Comparison of ENCODE assay signal across 8 cellular contexts in genomic region chr5:139481580-139482049, GRCh38. TPM values are rescaled to one million over a fixed set of nuclear protein-coding genes. Genes with fewer than 3 reads are reported as not detected.
A peak's percentile ranks its signal among the peaks of the same experiment; 100 is the strongest.
DNase-seq lines count a peak whose midpoint lies in the region; ATAC-seq, FAIRE-seq and TF ChIP-seq lines count a peak whose summit lies in the region.

No MANE protein-coding gene starts in this region.

- H3K4me3 ChIP-seq in Loucy (ENCODE audit: low read length, poor library complexity, severe bottlenecking) (peak overlapping the region; percentile 89), bronchial epithelial cell (ENCODE audit: low read depth, low read length) (peak overlapping the region; percentile 23), lung (peak overlapping the region; percentile 56), aorta (ENCODE audit: low read length in 2 of 2) (peak overlapping the region; percentile 34 to 60)

- WGBS in lung, 2 donors: 10 to 11% methylated on average over 5 of the region's 5 CpGs
- WGBS in aorta, 2 donors: 10 to 12% methylated on average over 5 of the region's 5 CpGs

- FAIRE-seq in bronchial epithelial cell (lab: Jason Lieb, UNC): no peak

- DNase-seq in activated CD4-positive, CD25-positive, alpha-beta regulatory T cell (lab: John Stamatoyannopoulos, UW): no peak
- DNase-seq in bronchial epithelial cell (ENCODE audit: low read depth): peak; percentile 79
- DNase-seq in lung (ENCODE audit: low spot score): no peak
- peak in 1 of 2 donors; percentile 70 for DNase-seq in aorta
- DNase-seq in NCI-H82 treated with DMSO at 0.1 percent for 48 hours (lab: John Stamatoyannopoulos, UW; ENCODE audit: unreplicated experiment): no peak
- no peak for DNase-seq in T-helper 9 cell

- peaks cover 53% of the 10 kb centered on the region for H3K79me2 ChIP-seq in Loucy (ENCODE audit: insufficient read depth, low read length)

- H3K4me1 ChIP-seq in Loucy (ENCODE audit: insufficient read depth, low read length, poor library complexity, severe bottlenecking) (peaks cover 51% of the 10 kb centered on the region), lung (ENCODE audit: control insufficient read depth in 2 of 2, insufficient read depth in 2 of 2, low read length in 2 of 2) (peaks cover 0 to 9% of the 10 kb centered on the region in 2 donors), aorta (ENCODE audit: control insufficient read depth in 1 of 2, insufficient read depth in 2 of 2, low read length in 2 of 2) (no peaks in the 10 kb centered on the region)

- no peaks in the 10 kb centered on the region for H3K9me2 ChIP-seq in Loucy (replicated peaks; ENCODE audit: low read depth, low read length)

- H3K36me3 ChIP-seq in Loucy (ENCODE audit: insufficient read depth, low read length) (peaks cover 9% of the 10 kb centered on the region; the same call in 1 of the 2 replicates), bronchial epithelial cell (ENCODE audit: control insufficient read depth, insufficient read depth, low read length) (peaks cover 1% of the 10 kb centered on the region), lung (ENCODE audit: control insufficient read depth in 2 of 2, insufficient read depth in 2 of 2, low read length in 2 of 2) (peaks cover 0 to 24% of the 10 kb centered on the region in 2 donors), aorta (ENCODE audit: control insufficient read depth in 1 of 2, insufficient read depth in 2 of 2, low read length in 1 of 2) (peaks cover 0 to 5% of the 10 kb centered on the region in 2 donors)

- peak; percentile 26 to 27 for ATAC-seq in activated CD4-positive, CD25-positive, alpha-beta regulatory T cell treated with anti-CD3 and anti-CD28 coated beads, Interleukin-2, amount 50 U/mL, for 24 hours
- ATAC-seq in lung (ENCODE audit: insufficient read depth, low FRiP score): peak; percentile 23
- ATAC-seq in aorta (ENCODE audit: low FRiP score): peak; percentile 74

- H3K4me2 ChIP-seq in Loucy (ENCODE audit: low read depth, low read length, poor library complexity, severe bottlenecking): peak overlapping the region; percentile 92

- peak; percentile 32; the same call in 1 of the 2 replicates for TF ChIP-seq CTCF in Loucy (conservative IDR thresholded peaks at IDR 0.05; ENCODE audit: low read length)
- TF ChIP-seq CTCF in bronchial epithelial cell (IDR thresholded peaks at IDR 0.05; ENCODE audit: insufficient read depth, low read length, severe bottlenecking): peak; percentile 36
- TF ChIP-seq CTCF in lung (IDR thresholded peaks at IDR 0.05; ENCODE audit: control extremely low read depth, extremely low read depth): no peak

- H3K27ac ChIP-seq in lung (ENCODE audit: low read depth in 1 of 2, low read length in 1 of 2) (peak overlapping the region; percentile 81 to 96), aorta (ENCODE audit: low read depth in 1 of 2, low read length in 2 of 2) (peak overlapping the region; percentile 96)

- H2AFZ ChIP-seq in Loucy (ENCODE audit: low read length): no peak overlapping the region

- peaks cover 8% of the 10 kb centered on the region; the same call in 1 of the 2 replicates for H3F3A ChIP-seq in Loucy (ENCODE audit: low read depth)

- peak overlapping the region; percentile 98 for H3K9ac ChIP-seq in Loucy (ENCODE audit: low read depth, low read length, poor library complexity, severe bottlenecking)

- intact Hi-C loops in aorta (cut with DNase I): loop anchor here in 1 of 2 donors (2.0 to 5.0 kb wide), 2 partner anchors 31 to 44 kb away; partner anchors contain the start of gene DNAJC18

- peaks cover 25% of the 10 kb centered on the region for H4K20me1 ChIP-seq in Loucy (ENCODE audit: insufficient read depth, low read length, poor library complexity, severe bottlenecking)

- H3K9me3 ChIP-seq in Loucy (ENCODE audit: insufficient read depth, low read depth, low read length) (no peaks in the 10 kb centered on the region), lung (ENCODE audit: control insufficient read depth in 2 of 2, insufficient read depth in 1 of 2, low read length in 1 of 2) (no peaks in the 10 kb centered on the region), aorta (ENCODE audit: control insufficient read depth, low read length) (no peaks in the 10 kb centered on the region)

- H3K27me3 ChIP-seq in Loucy (ENCODE audit: insufficient read depth, low read length, poor library complexity, severe bottlenecking) (no peaks in the 10 kb centered on the region), bronchial epithelial cell (ENCODE audit: control insufficient read depth, insufficient read depth, low read length) (no peaks in the 10 kb centered on the region), lung (ENCODE audit: control insufficient read depth, insufficient read depth) (no peaks in the 10 kb centered on the region), aorta (ENCODE audit: control insufficient read depth in 1 of 2, insufficient read depth in 2 of 2, low read length in 1 of 2) (no peaks in the 10 kb centered on the region)

RNA-seq across cellular contexts. Expression of gene STING1, which starts 0.9 kb away (rescaled TPM):
- total RNA-seq in bronchial epithelial cell: 2.8 and 2.9 TPM in 2 replicates
- total RNA-seq in lung: 100 to 1,000 TPM; 144 to 204 TPM
- 100 to 1,000 TPM in 1 of 2 donors, 10 to 100 TPM in 1; 54.3 to 114 TPM for polyA plus RNA-seq in lung
- total RNA-seq in aorta: 100 to 1,000 TPM; 111 to 151 TPM
- 100 to 1,000 TPM in 1 of 2 donors, 10 to 100 TPM in 1; 23.9 to 180 TPM for polyA plus RNA-seq in aorta

RNA-seq across cellular contexts. Expression of gene SMIM33, which starts 10.8 kb away (rescaled TPM):
- total RNA-seq in bronchial epithelial cell: not detected in 2 replicates
- not detected for total RNA-seq in lung
- polyA plus RNA-seq in lung: under 1 TPM in 1 of 2 donors, not detected in 1; 0.17 TPM
- not detected for total RNA-seq in aorta
- polyA plus RNA-seq in aorta: not detected

RNA-seq across cellular contexts. Expression of gene ECSCR, which starts 19.1 kb away (rescaled TPM):
- total RNA-seq in bronchial epithelial cell (not detected in 2 replicates), lung (10 to 100 TPM; 46.2 to 46.7 TPM), aorta (10 to 100 TPM; 33.2 to 51.3 TPM)
- polyA plus RNA-seq in lung (10 to 100 TPM; 24.6 to 55.7 TPM), aorta (10 to 100 TPM in 1 of 2 donors, 1 to 10 TPM in 1; 6.1 to 11.6 TPM)

RNA-seq across cellular contexts. Expression of gene DNAJC18, which starts 42.3 kb away (rescaled TPM):
- total RNA-seq in bronchial epithelial cell: 1.2 and 1.6 TPM in 2 replicates
- 1 to 10 TPM; 8.0 to 9.4 TPM for total RNA-seq in lung
- 10 to 100 TPM in 1 of 2 donors, 1 to 10 TPM in 1; 2.2 to 10.7 TPM for polyA plus RNA-seq in lung
- 10 to 100 TPM; 18.5 to 26.4 TPM for total RNA-seq in aorta
- 1 to 10 TPM; 4.3 to 9.7 TPM for polyA plus RNA-seq in aorta

Comparison
In these comparisons a context has a peak if more than half of its experiments do, and no peak if none do; other contexts are left out.
1. ATAC-seq: peak in every context shown above with its lines; median percentile 74 in aorta; 26 in activated CD4-positive, CD25-positive, alpha-beta regulatory T cell treated with anti-CD3 and anti-CD28 coated beads, Interleukin-2, amount 50 U/mL, for 24 hours; 23 in lung.
2. H3K4me3 ChIP-seq: peak in every context shown above with its lines; median percentile 89 in Loucy; 56 in lung; 47 in aorta; 23 in bronchial epithelial cell.
3. RNA of gene STING1, which starts 0.9 kb away (total RNA-seq): 144 to 204 TPM in lung and 111 to 151 TPM in aorta; 2.8 to 2.9 TPM in bronchial epithelial cell; every median in the first group is over 10 times any median in the second.
4. RNA of gene ECSCR, which starts 19.1 kb away (total RNA-seq): 33.2 to 51.3 TPM in aorta and 46.2 to 46.7 TPM in lung; not detected in bronchial epithelial cell; every median in the first group is over 10 times any median in the second.